14 cellular contexts compared by ENCODE assay signal in genomic region chr1:29962831-29963247, GRCh38.
"Had no signal": no experiment of that assay in that cellular context is flagged by ENCODE, and none has a peak within 500 bp of the region (broad histone marks: within the 10 kb centered on the region; RNA-seq: fewer than 3 reads in every experiment).

No MANE protein-coding gene starts in this region.

- H3K27ac Mint-ChIP-seq: activated CD8-positive, alpha-beta T cell treated with anti-CD3 and anti-CD28 coated beads, Interleukin-2, amount 10 ng/mL, durations not matched to agents 7 days and 5 days; activated naive CD8-positive, alpha-beta T cell treated with anti-CD3 and anti-CD28 coated beads, Interleukin-2, amount 50 U/mL, for 24 hours; nephron had no signal

- H3K36me3 ChIP-seq: ascending aorta had no signal

- H3K4me3 Mint-ChIP-seq: activated CD8-positive, alpha-beta T cell treated with anti-CD3 and anti-CD28 coated beads, Interleukin-2, amount 10 ng/mL, durations not matched to agents 7 days and 5 days; activated naive CD8-positive, alpha-beta T cell treated with anti-CD3 and anti-CD28 coated beads, Interleukin-2, amount 50 U/mL, for 24 hours; nephron had no signal

- H3K27ac ChIP-seq: ascending aorta, psoas muscle, testis had no signal

- H3K4me1 ChIP-seq: ascending aorta, psoas muscle, testis had no signal

- H3K4me3 ChIP-seq: ascending aorta, psoas muscle, testis had no signal

- H3K27me3 ChIP-seq: ascending aorta, testis had no signal

- H3K4me1 Mint-ChIP-seq: activated naive CD8-positive, alpha-beta T cell treated with anti-CD3 and anti-CD28 coated beads, Interleukin-2, amount 50 U/mL, for 24 hours; nephron had no signal

- ATAC-seq: activated CD8-positive, alpha-beta T cell treated with anti-CD3 and anti-CD28 coated beads, Interleukin-2, amount 10 ng/mL, durations not matched to agents 7 days and 5 days; activated naive CD8-positive, alpha-beta T cell treated with anti-CD3 and anti-CD28 coated beads, Interleukin-2, amount 50 U/mL, for 24 hours; psoas muscle; sciatic nerve had no signal

- DNase-seq: activated CD4-positive, alpha-beta T cell treated with anti-CD3 and anti-CD28 coated beads for 4 hours; activated CD8-positive, alpha-beta T cell treated with anti-CD3 and anti-CD28 coated beads, Interleukin-2, amount 10 ng/mL, durations not matched to agents 7 days and 5 days; activated naive CD4-positive, alpha-beta T cell treated with Interleukin-2 at 50 U/mL for 16 hours; activated naive CD8-positive, alpha-beta T cell treated with anti-CD3 and anti-CD28 coated beads, Interleukin-2, amount 50 U/mL, for 24 hours; effector CD4-positive, alpha-beta T cell; foreskin melanocyte; mammary epithelial cell; psoas muscle; stimulated activated CD4-positive, alpha-beta T cell treated with anti-CD3 and anti-CD28 coated beads, Interleukin-2, amount 100 ng/mL, for 24 hours; stimulated activated naive CD4-positive, alpha-beta T cell treated with Interleukin-2 at 50 U/mL for 16 hours; testis had no signal

- H3K9me3 Mint-ChIP-seq: activated naive CD8-positive, alpha-beta T cell treated with anti-CD3 and anti-CD28 coated beads, Interleukin-2, amount 50 U/mL, for 24 hours; nephron had no signal

- H3K9me3 ChIP-seq: ascending aorta, psoas muscle, testis had no signal
